17 cellular contexts compared by ENCODE assay signal in genomic region chr16:76683051-76683450, GRCh38.
"Had no signal": no experiment of that assay in that cellular context is flagged by ENCODE, and none has a peak within 500 bp of the region (broad histone marks: within the 10 kb centered on the region; RNA-seq: fewer than 3 reads in every experiment).

No MANE protein-coding gene starts in this region.

- H3K27ac ChIP-seq: coronary artery, heart left ventricle, pancreas had no signal

- DNase-seq: effector CD4-positive, alpha-beta T cell; foreskin melanocyte; heart left ventricle; hippocampal formation; natural killer cell; nucleus accumbens; pancreas; right cardiac atrium; small intestine; stimulated activated CD4-positive, alpha-beta T cell treated with anti-CD3 and anti-CD28 coated beads, Interleukin-12 subunit alpha, Interleukin-12 subunit beta, amount 100 ng/mL, for 4 hours; stimulated activated CD4-positive, alpha-beta T cell treated with anti-CD3 and anti-CD28 coated beads, Interleukin-2, amount 100 ng/mL, for 48 hours; stimulated activated naive CD4-positive, alpha-beta T cell treated with Interleukin-2 at 50 U/mL for 16 hours; trophoblast cell had no signal

- H3K4me3 ChIP-seq: coronary artery, heart left ventricle, pancreas had no signal

- ATAC-seq: heart left ventricle, natural killer cell, pancreas, right cardiac atrium had no signal

- H3K27ac Mint-ChIP-seq: mesothelial cell of epicardium, natural killer cell, progenitor cell of endocrine pancreas had no signal

- H3K36me3 Mint-ChIP-seq: mesothelial cell of epicardium had no signal

- H3K27me3 Mint-ChIP-seq: progenitor cell of endocrine pancreas had no signal

- H3K9me3 Mint-ChIP-seq: neural crest cell had no signal

- H3K4me1 Mint-ChIP-seq: natural killer cell had no signal

- H3K4me3 Mint-ChIP-seq: mesothelial cell of epicardium, natural killer cell, neural crest cell had no signal

- H3K36me3 ChIP-seq: heart left ventricle, pancreas had no signal

- H3K9me3 ChIP-seq: pancreas had no signal

- H3K27me3 ChIP-seq: heart left ventricle had no signal

- H3K4me1 ChIP-seq: heart left ventricle, pancreas had no signal
